Comparison of ENCODE assay signal across 1 cellular context in genomic region chr1:92961896-92962752, GRCh38.
TF ChIP-seq lines count a peak whose summit lies in the region.

No MANE protein-coding gene starts in this region.

TF ChIP-seq in HepG2, 621 proteins besides CTCF, POLR2A, EP300 and RAD21 (continued from another document and continues in another):
- TF ChIP-seq ZBTB10 (CRISPR knock-in tag; IDR thresholded peaks at IDR 0.05; ENCODE audit: borderline replicate concordance) = peak; percentile 52; the same call in 1 of the 2 replicates
- TF ChIP-seq ZNF607 (CRISPR knock-in tag; IDR thresholded peaks at IDR 0.05; ENCODE audit: borderline replicate concordance) = 0 out of 2 replicates have a peak, but pooled peaks have one; percentile 49
- TF ChIP-seq, protein P1, sequence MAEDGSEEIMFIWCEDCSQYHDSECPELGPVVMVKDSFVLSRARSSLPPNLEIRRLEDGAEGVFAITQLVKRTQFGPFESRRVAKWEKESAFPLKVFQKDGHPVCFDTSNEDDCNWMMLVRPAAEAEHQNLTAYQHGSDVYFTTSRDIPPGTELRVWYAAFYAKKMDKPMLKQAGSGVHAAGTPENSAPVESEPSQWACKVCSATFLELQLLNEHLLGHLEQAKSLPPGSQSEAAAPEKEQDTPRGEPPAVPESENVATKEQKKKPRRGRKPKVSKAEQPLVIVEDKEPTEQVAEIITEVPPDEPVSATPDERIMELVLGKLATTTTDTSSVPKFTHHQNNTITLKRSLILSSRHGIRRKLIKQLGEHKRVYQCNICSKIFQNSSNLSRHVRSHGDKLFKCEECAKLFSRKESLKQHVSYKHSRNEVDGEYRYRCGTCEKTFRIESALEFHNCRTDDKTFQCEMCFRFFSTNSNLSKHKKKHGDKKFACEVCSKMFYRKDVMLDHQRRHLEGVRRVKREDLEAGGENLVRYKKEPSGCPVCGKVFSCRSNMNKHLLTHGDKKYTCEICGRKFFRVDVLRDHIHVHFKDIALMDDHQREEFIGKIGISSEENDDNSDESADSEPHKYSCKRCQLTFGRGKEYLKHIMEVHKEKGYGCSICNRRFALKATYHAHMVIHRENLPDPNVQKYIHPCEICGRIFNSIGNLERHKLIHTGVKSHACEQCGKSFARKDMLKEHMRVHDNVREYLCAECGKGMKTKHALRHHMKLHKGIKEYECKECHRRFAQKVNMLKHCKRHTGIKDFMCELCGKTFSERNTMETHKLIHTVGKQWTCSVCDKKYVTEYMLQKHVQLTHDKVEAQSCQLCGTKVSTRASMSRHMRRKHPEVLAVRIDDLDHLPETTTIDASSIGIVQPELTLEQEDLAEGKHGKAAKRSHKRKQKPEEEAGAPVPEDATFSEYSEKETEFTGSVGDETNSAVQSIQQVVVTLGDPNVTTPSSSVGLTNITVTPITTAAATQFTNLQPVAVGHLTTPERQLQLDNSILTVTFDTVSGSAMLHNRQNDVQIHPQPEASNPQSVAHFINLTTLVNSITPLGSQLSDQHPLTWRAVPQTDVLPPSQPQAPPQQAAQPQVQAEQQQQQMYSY (CRISPR knock-in tag; IDR thresholded peaks at IDR 0.05) = 0 out of 2 replicates have a peak, but pooled peaks have one; percentile 48
- TF ChIP-seq RBFOX2 (IDR thresholded peaks at IDR 0.05; ENCODE audit: low read depth, low read length) = 0 out of 2 replicates have a peak, but pooled peaks have one; percentile 4
- 0 out of 2 replicates have a peak, but pooled peaks have one; percentile 1 for TF ChIP-seq CCDC6 (CRISPR knock-in tag; IDR thresholded peaks at IDR 0.05)
- peak; percentile 32; the same call in 1 of the 2 replicates for TF ChIP-seq MEF2D (CRISPR knock-in tag; IDR thresholded peaks at IDR 0.05)
- peak; percentile 15; the same call in 1 of the 2 replicates for TF ChIP-seq ZGPAT (CRISPR knock-in tag; IDR thresholded peaks at IDR 0.05)
- TF ChIP-seq, protein P2, sequence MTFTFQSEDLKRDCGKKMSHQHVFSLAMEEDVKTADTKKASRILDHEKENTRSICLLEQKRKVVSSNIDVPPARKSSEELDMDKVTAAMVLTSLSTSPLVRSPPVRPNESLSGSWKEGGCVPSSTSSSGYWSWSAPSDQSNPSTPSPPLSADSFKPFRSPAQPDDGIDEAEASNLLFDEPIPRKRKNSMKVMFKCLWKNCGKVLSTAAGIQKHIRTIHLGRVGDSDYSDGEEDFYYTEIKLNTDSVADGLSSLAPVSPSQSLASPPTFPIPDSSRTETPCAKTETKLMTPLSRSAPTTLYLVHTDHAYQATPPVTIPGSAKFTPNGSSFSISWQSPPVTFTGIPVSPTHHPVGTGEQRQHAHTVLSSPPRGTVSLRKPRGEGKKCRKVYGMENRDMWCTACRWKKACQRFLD (CRISPR knock-in tag; IDR thresholded peaks at IDR 0.05; ENCODE audit: borderline replicate concordance) = peak; percentile 46; the same call in 1 of the 2 replicates
- no peak for TF ChIP-seq ZNF788 (CRISPR knock-in tag; IDR thresholded peaks at IDR 0.05; ENCODE audit: borderline replicate concordance)
- TF ChIP-seq, protein P3, sequence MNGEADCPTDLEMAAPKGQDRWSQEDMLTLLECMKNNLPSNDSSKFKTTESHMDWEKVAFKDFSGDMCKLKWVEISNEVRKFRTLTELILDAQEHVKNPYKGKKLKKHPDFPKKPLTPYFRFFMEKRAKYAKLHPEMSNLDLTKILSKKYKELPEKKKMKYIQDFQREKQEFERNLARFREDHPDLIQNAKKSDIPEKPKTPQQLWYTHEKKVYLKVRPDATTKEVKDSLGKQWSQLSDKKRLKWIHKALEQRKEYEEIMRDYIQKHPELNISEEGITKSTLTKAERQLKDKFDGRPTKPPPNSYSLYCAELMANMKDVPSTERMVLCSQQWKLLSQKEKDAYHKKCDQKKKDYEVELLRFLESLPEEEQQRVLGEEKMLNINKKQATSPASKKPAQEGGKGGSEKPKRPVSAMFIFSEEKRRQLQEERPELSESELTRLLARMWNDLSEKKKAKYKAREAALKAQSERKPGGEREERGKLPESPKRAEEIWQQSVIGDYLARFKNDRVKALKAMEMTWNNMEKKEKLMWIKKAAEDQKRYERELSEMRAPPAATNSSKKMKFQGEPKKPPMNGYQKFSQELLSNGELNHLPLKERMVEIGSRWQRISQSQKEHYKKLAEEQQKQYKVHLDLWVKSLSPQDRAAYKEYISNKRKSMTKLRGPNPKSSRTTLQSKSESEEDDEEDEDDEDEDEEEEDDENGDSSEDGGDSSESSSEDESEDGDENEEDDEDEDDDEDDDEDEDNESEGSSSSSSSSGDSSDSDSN (CRISPR knock-in tag; IDR thresholded peaks at IDR 0.05) = peak; percentile 75; the same call in 1 of the 2 replicates
- no peak for TF ChIP-seq LCORL (IDR thresholded peaks at IDR 0.05)
- TF ChIP-seq LCORL (CRISPR knock-in tag; IDR thresholded peaks at IDR 0.05) = peak; percentile 33; the same call in 1 of the 2 replicates
- TF ChIP-seq BCL6 (CRISPR knock-in tag; IDR thresholded peaks at IDR 0.05) = 0 out of 2 replicates have a peak, but pooled peaks have one; percentile 4
- TF ChIP-seq ZNF687 (CRISPR knock-in tag; IDR thresholded peaks at IDR 0.05) = peak; percentile 59
- TF ChIP-seq MTERF4 (CRISPR knock-in tag; IDR thresholded peaks at IDR 0.05) = peak; percentile 2; the same call in 1 of the 2 replicates
- 0 out of 2 replicates have a peak, but pooled peaks have one; percentile 48 for TF ChIP-seq ZNF232 (CRISPR knock-in tag; IDR thresholded peaks at IDR 0.05; ENCODE audit: borderline replicate concordance)
- peak; percentile 39 for TF ChIP-seq RBM39 (IDR thresholded peaks at IDR 0.05; ENCODE audit: low read depth, low read length, poor library complexity, severe bottlenecking)
- TF ChIP-seq, protein P4, sequence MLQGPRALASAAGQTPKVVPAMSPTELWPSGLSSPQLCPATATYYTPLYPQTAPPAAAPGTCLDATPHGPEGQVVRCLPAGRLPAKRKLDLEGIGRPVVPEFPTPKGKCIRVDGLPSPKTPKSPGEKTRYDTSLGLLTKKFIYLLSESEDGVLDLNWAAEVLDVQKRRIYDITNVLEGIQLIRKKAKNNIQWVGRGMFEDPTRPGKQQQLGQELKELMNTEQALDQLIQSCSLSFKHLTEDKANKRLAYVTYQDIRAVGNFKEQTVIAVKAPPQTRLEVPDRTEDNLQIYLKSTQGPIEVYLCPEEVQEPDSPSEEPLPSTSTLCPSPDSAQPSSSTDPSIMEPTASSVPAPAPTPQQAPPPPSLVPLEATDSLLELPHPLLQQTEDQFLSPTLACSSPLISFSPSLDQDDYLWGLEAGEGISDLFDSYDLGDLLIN (CRISPR knock-in tag; IDR thresholded peaks at IDR 0.05; ENCODE audit: borderline replicate concordance) = no peak; the same call in 1 of the 2 replicates
- TF ChIP-seq, protein P5, sequence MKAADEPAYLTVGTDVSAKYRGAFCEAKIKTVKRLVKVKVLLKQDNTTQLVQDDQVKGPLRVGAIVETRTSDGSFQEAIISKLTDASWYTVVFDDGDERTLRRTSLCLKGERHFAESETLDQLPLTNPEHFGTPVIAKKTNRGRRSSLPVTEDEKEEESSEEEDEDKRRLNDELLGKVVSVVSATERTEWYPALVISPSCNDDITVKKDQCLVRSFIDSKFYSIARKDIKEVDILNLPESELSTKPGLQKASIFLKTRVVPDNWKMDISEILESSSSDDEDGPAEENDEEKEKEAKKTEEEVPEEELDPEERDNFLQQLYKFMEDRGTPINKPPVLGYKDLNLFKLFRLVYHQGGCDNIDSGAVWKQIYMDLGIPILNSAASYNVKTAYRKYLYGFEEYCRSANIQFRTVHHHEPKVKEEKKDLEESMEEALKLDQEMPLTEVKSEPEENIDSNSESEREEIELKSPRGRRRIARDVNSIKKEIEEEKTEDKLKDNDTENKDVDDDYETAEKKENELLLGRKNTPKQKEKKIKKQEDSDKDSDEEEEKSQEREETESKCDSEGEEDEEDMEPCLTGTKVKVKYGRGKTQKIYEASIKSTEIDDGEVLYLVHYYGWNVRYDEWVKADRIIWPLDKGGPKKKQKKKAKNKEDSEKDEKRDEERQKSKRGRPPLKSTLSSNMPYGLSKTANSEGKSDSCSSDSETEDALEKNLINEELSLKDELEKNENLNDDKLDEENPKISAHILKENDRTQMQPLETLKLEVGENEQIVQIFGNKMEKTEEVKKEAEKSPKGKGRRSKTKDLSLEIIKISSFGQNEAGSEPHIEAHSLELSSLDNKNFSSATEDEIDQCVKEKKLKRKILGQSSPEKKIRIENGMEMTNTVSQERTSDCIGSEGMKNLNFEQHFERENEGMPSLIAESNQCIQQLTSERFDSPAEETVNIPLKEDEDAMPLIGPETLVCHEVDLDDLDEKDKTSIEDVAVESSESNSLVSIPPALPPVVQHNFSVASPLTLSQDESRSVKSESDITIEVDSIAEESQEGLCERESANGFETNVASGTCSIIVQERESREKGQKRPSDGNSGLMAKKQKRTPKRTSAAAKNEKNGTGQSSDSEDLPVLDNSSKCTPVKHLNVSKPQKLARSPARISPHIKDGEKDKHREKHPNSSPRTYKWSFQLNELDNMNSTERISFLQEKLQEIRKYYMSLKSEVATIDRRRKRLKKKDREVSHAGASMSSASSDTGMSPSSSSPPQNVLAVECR (CRISPR knock-in tag; IDR thresholded peaks at IDR 0.05; ENCODE audit: borderline replicate concordance) = peak; percentile 45; the same call in 1 of the 2 replicates
- TF ChIP-seq THAP11 (CRISPR knock-in tag; IDR thresholded peaks at IDR 0.05) = no peak
- TF ChIP-seq, protein P6, sequence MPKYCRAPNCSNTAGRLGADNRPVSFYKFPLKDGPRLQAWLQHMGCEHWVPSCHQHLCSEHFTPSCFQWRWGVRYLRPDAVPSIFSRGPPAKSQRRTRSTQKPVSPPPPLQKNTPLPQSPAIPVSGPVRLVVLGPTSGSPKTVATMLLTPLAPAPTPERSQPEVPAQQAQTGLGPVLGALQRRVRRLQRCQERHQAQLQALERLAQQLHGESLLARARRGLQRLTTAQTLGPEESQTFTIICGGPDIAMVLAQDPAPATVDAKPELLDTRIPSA (CRISPR knock-in tag; IDR thresholded peaks at IDR 0.05; ENCODE audit: borderline replicate concordance) = 0 out of 2 replicates have a peak, but pooled peaks have one; percentile 15
- TF ChIP-seq SALL1 (CRISPR knock-in tag; IDR thresholded peaks at IDR 0.05) = peak; percentile 58; the same call in 1 of the 2 replicates
